In genomic region chr13:35139591-35139990, GRCh38 we compare ENCODE assay signal across 17 cellular contexts.
DNase-seq lines count a peak whose midpoint lies in the region; ATAC-seq, FAIRE-seq and TF ChIP-seq lines count a peak whose summit lies in the region.
"Had no signal": no experiment of that assay in that cellular context is flagged by ENCODE, and none has a peak within 500 bp of the region (broad histone marks: within the 10 kb centered on the region; RNA-seq: fewer than 3 reads in every experiment).

No MANE protein-coding gene starts in this region.

- H3K4me3 Mint-ChIP-seq in stimulated activated naive B cell treated with anti-CD40 and anti-IgM and Interleukin-4, amounts not matched to agents 10 μg/mL and 1 μg/mL and 100 μg/mL, for 72 hours: no peak overlapping the region
- H3K4me3 Mint-ChIP-seq in GM23338: no peak overlapping the region
- H3K4me3 Mint-ChIP-seq: activated T-helper 1 cell treated with anti-CD3 and anti-CD28 coated beads, Interleukin-12 subunit alpha, Interleukin-12 subunit beta, Interleukin-2, Interleukin-4 antibody, amounts not matched to agents 30 ng/mL and 10 ng/mL and 1 ng/mL, durations not matched to agents 14 hours and 24 hours and 36 hours; stimulated activated memory B cell treated with anti-CD40 and anti-IgM and Interleukin-4, amounts not matched to agents 10 μg/mL and 1 μg/mL and 100 μg/mL, for 72 hours had no signal

- no peak overlapping the region for H3K27ac ChIP-seq in GM23338 (ENCODE audit: low read depth)
- H3K27ac ChIP-seq: GM23248 had no signal

- no peak overlapping the region for H3K27ac Mint-ChIP-seq in stimulated activated naive B cell treated with anti-CD40 and anti-IgM and Interleukin-4, amounts not matched to agents 10 μg/mL and 1 μg/mL and 100 μg/mL, for 72 hours
- H3K27ac Mint-ChIP-seq in GM23338: no peak overlapping the region
- H3K27ac Mint-ChIP-seq: activated T-helper 1 cell treated with anti-CD3 and anti-CD28 coated beads, Interleukin-12 subunit alpha, Interleukin-12 subunit beta, Interleukin-2, Interleukin-4 antibody, amounts not matched to agents 30 ng/mL and 10 ng/mL and 1 ng/mL, durations not matched to agents 14 hours and 24 hours and 36 hours; stimulated activated memory B cell treated with anti-CD40 and anti-IgM and Interleukin-4, amounts not matched to agents 10 μg/mL and 1 μg/mL and 100 μg/mL, for 72 hours had no signal

- no peaks in the 10 kb centered on the region for H3K9me3 Mint-ChIP-seq in stimulated activated naive B cell treated with anti-CD40 and anti-IgM and Interleukin-4, amounts not matched to agents 10 μg/mL and 1 μg/mL and 100 μg/mL, for 72 hours
- no peaks in the 10 kb centered on the region for H3K9me3 Mint-ChIP-seq in GM23338
- H3K9me3 Mint-ChIP-seq: activated T-helper 1 cell treated with anti-CD3 and anti-CD28 coated beads, Interleukin-12 subunit alpha, Interleukin-12 subunit beta, Interleukin-2, Interleukin-4 antibody, amounts not matched to agents 30 ng/mL and 10 ng/mL and 1 ng/mL, durations not matched to agents 14 hours and 24 hours and 36 hours; stimulated activated memory B cell treated with anti-CD40 and anti-IgM and Interleukin-4, amounts not matched to agents 10 μg/mL and 1 μg/mL and 100 μg/mL, for 72 hours had no signal

- no peaks in the 10 kb centered on the region for H3K9me2 ChIP-seq in GM23338 (ENCODE audit: insufficient read depth)

- no peak overlapping the region for H2AFZ ChIP-seq in GM23338
- H2AFZ ChIP-seq: GM23248 had no signal

- H3K4me3 ChIP-seq in bronchial epithelial cell (ENCODE audit: low read depth, low read length) (no peak overlapping the region), GM23338 (no peak overlapping the region)
- H3K4me3 ChIP-seq: GM23248 had no signal

- H3K36me3 ChIP-seq in bronchial epithelial cell (ENCODE audit: control insufficient read depth, insufficient read depth, low read length) (no peaks in the 10 kb centered on the region), GM23338 (ENCODE audit: insufficient read depth) (no peaks in the 10 kb centered on the region)

- H3K4me1 Mint-ChIP-seq in stimulated activated naive B cell treated with anti-CD40 and anti-IgM and Interleukin-4, amounts not matched to agents 10 μg/mL and 1 μg/mL and 100 μg/mL, for 72 hours: peaks cover 3 to 4% of the 10 kb centered on the region in 2 donors
- H3K4me1 Mint-ChIP-seq in GM23338: no peaks in the 10 kb centered on the region
- H3K4me1 Mint-ChIP-seq: stimulated activated memory B cell treated with anti-CD40 and anti-IgM and Interleukin-4, amounts not matched to agents 10 μg/mL and 1 μg/mL and 100 μg/mL, for 72 hours had no signal

- no peaks in the 10 kb centered on the region for H3F3A ChIP-seq in GM23338 (replicated peaks; ENCODE audit: low read depth)

- TF ChIP-seq CTCF in bronchial epithelial cell (IDR thresholded peaks at IDR 0.05; ENCODE audit: insufficient read depth, low read length, severe bottlenecking) (no peak), GM23338 (conservative IDR thresholded peaks at IDR 0.05; ENCODE audit: low read depth in 2 of 2) (no peak)

- no peaks in the 10 kb centered on the region for H3K36me3 Mint-ChIP-seq in stimulated activated naive B cell treated with anti-CD40 and anti-IgM and Interleukin-4, amounts not matched to agents 10 μg/mL and 1 μg/mL and 100 μg/mL, for 72 hours
- peaks cover 10% of the 10 kb centered on the region for H3K36me3 Mint-ChIP-seq in GM23338 (ENCODE audit: low read depth)
- H3K36me3 Mint-ChIP-seq: stimulated activated memory B cell treated with anti-CD40 and anti-IgM and Interleukin-4, amounts not matched to agents 10 μg/mL and 1 μg/mL and 100 μg/mL, for 72 hours had no signal

- no peaks in the 10 kb centered on the region for H3K4me1 ChIP-seq in GM23338 (ENCODE audit: insufficient read depth)

- H3K27me3 Mint-ChIP-seq in stimulated activated naive B cell treated with anti-CD40 and anti-IgM and Interleukin-4, amounts not matched to agents 10 μg/mL and 1 μg/mL and 100 μg/mL, for 72 hours: no peaks in the 10 kb centered on the region
- no peaks in the 10 kb centered on the region for H3K27me3 Mint-ChIP-seq in GM23338 (ENCODE audit: insufficient read depth, low read depth, poor library complexity)
- H3K27me3 Mint-ChIP-seq: stimulated activated memory B cell treated with anti-CD40 and anti-IgM and Interleukin-4, amounts not matched to agents 10 μg/mL and 1 μg/mL and 100 μg/mL, for 72 hours had no signal

- no peaks in the 10 kb centered on the region for H3K27me3 ChIP-seq in bronchial epithelial cell (ENCODE audit: control insufficient read depth, insufficient read depth, low read length)
- H3K27me3 ChIP-seq in GM23338 (ENCODE audit: insufficient read depth): no peaks in the 10 kb centered on the region

- H3K79me2 ChIP-seq in GM23338 (replicated peaks; ENCODE audit: insufficient read depth): no peaks in the 10 kb centered on the region

- no peak for FAIRE-seq in bronchial epithelial cell (lab: Jason Lieb, UNC)

- no peak for DNase-seq in Right ventricle myocardium superior
- no peak for DNase-seq in Right ventricle myocardium inferior (ENCODE audit: missing footprints)
- peak; percentile 35 for DNase-seq in NOMO-1 treated with dmso at 0.1 percent for 144 hours (lab: John Stamatoyannopoulos, UW; ENCODE audit: unreplicated experiment)
- DNase-seq in bronchial epithelial cell (ENCODE audit: low read depth): peak; percentile 12
- DNase-seq in stimulated activated naive B cell treated with anti-CD40 and anti-IgM and Interleukin-4, amounts not matched to agents 10 μg/mL and 1 μg/mL and 100 μg/mL, for 72 hours: no peak
- DNase-seq in GM23338 (ENCODE audit: low spot score): no peak
- DNase-seq in AG08396 (ENCODE audit: low spot score): no peak
- DNase-seq: DMS79; GM23248; head of caudate nucleus; left colon; NCI-H1436 treated with DMSO at 0.1 percent for 48 hours; NCI-H82; stimulated activated CD4-positive, alpha-beta T cell treated with anti-CD3 and anti-CD28 coated beads, Interleukin-2, amount 100 ng/mL, for 48 hours had no signal

- no peaks in the 10 kb centered on the region for H4K20me1 ChIP-seq in GM23338 (replicated peaks; ENCODE audit: insufficient read depth)

- no peak overlapping the region for H3K4me2 ChIP-seq in GM23338

- intact Hi-C loops in Right ventricle myocardium superior (cut with DNase I): no loop called here
- intact Hi-C loops in Right ventricle myocardium inferior (cut with DNase I): no loop called here

- ATAC-seq in Right ventricle myocardium superior (ENCODE audit: poor library complexity): peak; percentile 10
- ATAC-seq in Right ventricle myocardium inferior: no peak
- ATAC-seq in stimulated activated naive B cell treated with anti-CD40 and anti-IgM and Interleukin-4, amounts not matched to agents 10 μg/mL and 1 μg/mL and 100 μg/mL, for 72 hours (replicated peaks): peak; percentile 41 to 54
- no peak for ATAC-seq in GM23338
- no peak for ATAC-seq in HG02938 (IDR thresholded peaks at IDR 0.05; ENCODE audit: unreplicated experiment)
- ATAC-seq: left colon; stimulated activated memory B cell treated with anti-CD40 and anti-IgM and Interleukin-4, amounts not matched to agents 10 μg/mL and 1 μg/mL and 100 μg/mL, for 72 hours had no signal

TF ChIP-seq in GM23338, 12 proteins besides CTCF, POLR2A, EP300 and RAD21 (continues in another document):
- TF ChIP-seq STAT1 (IDR thresholded peaks at IDR 0.05; ENCODE audit: unreplicated experiment) (no peak), REST (IDR thresholded peaks at IDR 0.05; ENCODE audit: unreplicated experiment) (no peak), EZH2 (IDR thresholded peaks at IDR 0.05; ENCODE audit: low read depth, unreplicated experiment) (no peak), ZNF331 (CRISPR knock-in tag; IDR thresholded peaks at IDR 0.05; ENCODE audit: low read depth) (no peak)

Comparison
In these comparisons a context has a peak if more than half of its experiments do, and no peak if none do; other contexts are left out.
1. ATAC-seq: peak in Right ventricle myocardium superior (single experiment) and stimulated activated naive B cell treated with anti-CD40 and anti-IgM and Interleukin-4, amounts not matched to agents 10 μg/mL and 1 μg/mL and 100 μg/mL, for 72 hours (2 of 2); none in Right ventricle myocardium inferior (single experiment), GM23338 (single experiment) and HG02938 (single experiment).
2. DNase-seq: peak in NOMO-1 treated with dmso at 0.1 percent for 144 hours (single experiment) and bronchial epithelial cell (single experiment); none in Right ventricle myocardium superior (single experiment), Right ventricle myocardium inferior (single experiment), stimulated activated naive B cell treated with anti-CD40 and anti-IgM and Interleukin-4, amounts not matched to agents 10 μg/mL and 1 μg/mL and 100 μg/mL, for 72 hours (single experiment), GM23338 (single experiment) and AG08396 (single experiment).